Comparison of ENCODE assay signal across 18 cellular contexts in the genomic region with DNA sequence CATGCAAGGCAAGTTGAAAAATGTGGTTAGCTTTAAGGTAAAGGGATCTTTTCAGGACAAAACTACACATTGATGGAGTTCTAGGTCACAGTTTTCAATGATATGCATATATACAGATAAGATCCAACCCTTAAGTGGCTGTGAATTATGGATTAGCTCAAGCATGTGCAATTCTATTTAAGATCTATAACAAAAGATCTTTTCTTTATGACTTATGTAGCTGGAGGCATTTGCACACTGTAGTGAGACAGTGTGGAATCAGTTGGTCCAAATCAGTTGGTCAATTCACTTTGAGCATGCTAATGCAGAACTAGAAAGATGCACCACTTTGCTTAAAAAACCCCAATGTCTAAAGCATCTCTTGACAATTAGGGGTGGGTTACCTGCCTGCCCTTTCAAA.
DNase-seq lines count a peak whose midpoint lies in the region; ATAC-seq and TF ChIP-seq lines count a peak whose summit lies in the region.
"Had no signal": no experiment of that assay in that cellular context is flagged by ENCODE, and none has a peak within 500 bp of the region (broad histone marks: within the 10 kb centered on the region; RNA-seq: fewer than 3 reads in every experiment).

No MANE protein-coding gene starts in this region.

- DNase-seq in A673 (ENCODE audit: low spot score) (no peak), SK-MEL-5 (ENCODE audit: low read depth, low spot score) (peak; percentile 64), testis (no peak), mammary epithelial cell (no peak)
- no peak for DNase-seq in activated CD4-positive, alpha-beta T cell treated with anti-CD3 and anti-CD28 coated beads, Interleukin-2, amount 50 U/mL, for 1 hour
- DNase-seq: ACHN; C1 segment of cervical spinal cord; CD8-positive, alpha-beta memory T cell; DMS53; EL; GOT3; KBM-7; NCI-H1694 treated with DMSO at 0.1 percent for 48 hours; NCI-H510A; NCI-H774; SHP77 had no signal

- CTCF ChIA-PET in A673 (lab: Charles Lee): no interaction called here
- CTCF ChIA-PET in mammary epithelial cell (lab: Charles Lee; ENCODE audit: low non-redundant PET): no interaction called here

- intact Hi-C loops in A673 (cut with micrococcal nuclease; ENCODE audit: unreplicated experiment) (no loop called here), testis (cut with DNase I; ENCODE audit: low total_unique reads) (no loop called here), mammary epithelial cell (cut with micrococcal nuclease) (no loop called here)

- ATAC-seq in activated CD4-positive, CD25-positive, alpha-beta regulatory T cell treated with anti-CD3 and anti-CD28 coated beads, Interleukin-2, amount 50 U/mL, for 24 hours: no peak

- H2AFZ ChIP-seq in mammary epithelial cell (ENCODE audit: low read depth, low read length): no peak overlapping the region

- no peak overlapping the region for H3K9ac ChIP-seq in mammary epithelial cell (ENCODE audit: insufficient read depth, low read length)

- no peak overlapping the region for H3K4me3 Mint-ChIP-seq in nephron
- H3K4me3 Mint-ChIP-seq: CD8-positive, alpha-beta memory T cell had no signal

- no peak for TF ChIP-seq POLR2A in testis (IDR thresholded peaks at IDR 0.05)

- H3K9me3 ChIP-seq in A673 (ENCODE audit: low read depth, low read length, poor library complexity, severe bottlenecking) (no peaks in the 10 kb centered on the region), testis (no peaks in the 10 kb centered on the region), mammary epithelial cell (replicated peaks; ENCODE audit: insufficient read depth, low read length) (no peaks in the 10 kb centered on the region)

- peaks cover 56% of the 10 kb centered on the region for H3K4me1 ChIP-seq in A673 (ENCODE audit: insufficient read depth, low read length, poor library complexity, severe bottlenecking)
- peaks cover 8% of the 10 kb centered on the region for H3K4me1 ChIP-seq in testis
- H3K4me1 ChIP-seq in mammary epithelial cell (ENCODE audit: insufficient read depth, low read length): peaks cover 8% of the 10 kb centered on the region

- peak overlapping the region; percentile 97 to 98 (median 97) for H3K27ac Mint-ChIP-seq in nephron

- peak overlapping the region; percentile 92 for H3K27ac ChIP-seq in A673 (ENCODE audit: low read depth, low read length, poor library complexity, severe bottlenecking)
- H3K27ac ChIP-seq in testis: peak overlapping the region; percentile 21 to 74
- H3K27ac ChIP-seq in mammary epithelial cell (ENCODE audit: insufficient read depth, low read depth, low read length): no peak overlapping the region

- BruUV-seq in A673 (replicated peaks; lab: Mats Ljungman, UMichigan) (no TSS peak), mammary epithelial cell (replicated peaks; lab: Mats Ljungman, UMichigan) (no TSS peak)

- peaks cover 42% of the 10 kb centered on the region for H3K4me1 Mint-ChIP-seq in nephron
- H3K4me1 Mint-ChIP-seq: CD8-positive, alpha-beta memory T cell had no signal

- TF ChIP-seq CTCF in A673 (conservative IDR thresholded peaks at IDR 0.05; ENCODE audit: low read depth, low read length) (no peak), nephron (IDR thresholded peaks at IDR 0.05; ENCODE audit: unreplicated experiment in 3 of 3) (no peak), testis (IDR thresholded peaks at IDR 0.05) (no peak), mammary epithelial cell (conservative IDR thresholded peaks at IDR 0.05 in 1 of 2, IDR thresholded peaks at IDR 0.05 in 1 of 2; ENCODE audit: extremely low read depth in 1 of 2, insufficient read depth in 1 of 2, low read depth in 1 of 2, low read length in 2 of 2) (no peak)

- no peaks in the 10 kb centered on the region for H3K27me3 Mint-ChIP-seq in nephron (ENCODE audit: low read depth)

- POLR2A ChIA-PET in A673 (lab: Charles Lee; ENCODE audit: low non-redundant PET): no interaction called here

- H3K9me3 Mint-ChIP-seq in nephron: no peaks in the 10 kb centered on the region
- H3K9me3 Mint-ChIP-seq: CD8-positive, alpha-beta memory T cell had no signal

- no peak overlapping the region for H3K4me2 ChIP-seq in mammary epithelial cell (ENCODE audit: insufficient read depth, low read depth, low read length)

- H3K36me3 Mint-ChIP-seq in nephron (ENCODE audit: low read depth): no peaks in the 10 kb centered on the region
- H3K36me3 Mint-ChIP-seq: CD8-positive, alpha-beta memory T cell had no signal

- H4K20me1 ChIP-seq in mammary epithelial cell (ENCODE audit: insufficient read depth, low read length): no peaks in the 10 kb centered on the region

- H3K4me3 ChIP-seq in A673 (ENCODE audit: low read depth, low read length, poor library complexity, severe bottlenecking) (no peak overlapping the region), testis (no peak overlapping the region), mammary epithelial cell (replicated peaks in 1 of 3; ENCODE audit: insufficient read depth in 1 of 3, low read depth in 2 of 3, low read length in 3 of 3) (no peak overlapping the region)

- in situ Hi-C loops in SK-MEL-5 (cut with HindIII; ENCODE audit: low pct_unique_long_range_greater_than_20kb, low sequenced_read_pairs) (loop anchor here (25.0 kb wide), 1 partner anchor 425 kb away; a partner anchor contains a TSS), mammary epithelial cell (cut with MboI; ENCODE audit: low sequenced_read_pairs in 2 of 2) (no loop called here)

- dilution Hi-C loops in mammary epithelial cell (cut with HindIII; ENCODE audit: low sequenced_read_pairs): no loop called here

- no peaks in the 10 kb centered on the region for H3K79me2 ChIP-seq in mammary epithelial cell (ENCODE audit: insufficient read depth, low read length)

- H3K36me3 ChIP-seq in A673 (ENCODE audit: insufficient read depth, low read length, poor library complexity, severe bottlenecking): no peaks in the 10 kb centered on the region
- no peaks in the 10 kb centered on the region for H3K36me3 ChIP-seq in testis (ENCODE audit: low read depth, missing control alignments)
- no peaks in the 10 kb centered on the region for H3K36me3 ChIP-seq in mammary epithelial cell (ENCODE audit: insufficient read depth, low read length)

- H3K27me3 ChIP-seq in A673 (replicated peaks; ENCODE audit: insufficient read depth, low read depth, low read length, poor library complexity) (no peaks in the 10 kb centered on the region), testis (no peaks in the 10 kb centered on the region), mammary epithelial cell (ENCODE audit: insufficient read depth, low read length) (no peaks in the 10 kb centered on the region)
